ENCODE assay signal across 1 cellular context in the genomic region with DNA sequence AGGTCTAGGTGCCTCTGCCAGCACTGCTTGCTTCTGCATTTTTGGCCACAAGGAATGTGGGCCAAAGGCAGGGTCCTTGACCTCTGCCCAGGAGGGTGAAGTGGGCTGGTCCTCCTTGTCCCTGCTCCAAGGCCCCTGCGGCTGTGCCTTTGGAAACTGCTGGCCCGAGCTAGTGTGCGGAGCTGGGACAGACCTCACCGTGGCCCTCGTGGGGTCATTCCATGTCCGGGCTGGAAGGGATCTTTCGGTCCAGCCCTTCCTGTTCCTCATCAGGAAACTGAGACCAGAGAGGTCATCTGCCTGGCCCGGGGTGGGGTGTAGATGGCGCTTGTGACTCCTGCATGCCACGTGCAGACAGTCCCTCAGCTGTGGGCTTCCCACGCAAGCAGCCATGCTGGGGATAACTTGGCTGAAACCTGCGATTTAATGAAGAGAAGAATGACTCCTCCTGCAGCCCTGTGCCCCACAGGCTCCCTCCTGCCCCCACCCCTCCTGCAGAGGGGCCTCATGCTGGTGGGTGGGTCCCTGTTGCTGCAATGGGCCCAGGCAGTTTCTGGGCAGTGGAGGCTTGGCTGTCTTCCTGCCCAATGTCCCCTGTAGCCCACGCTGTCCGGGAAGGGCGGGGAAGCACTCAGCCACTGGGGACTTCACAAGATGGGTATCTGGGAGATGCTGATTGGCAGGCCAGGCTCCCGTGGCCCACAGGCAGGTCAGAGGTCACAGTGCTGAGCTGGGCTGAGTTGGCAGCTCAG.
TF ChIP-seq lines count a peak whose summit lies in the region.

No MANE protein-coding gene starts in this region.

TF ChIP-seq in SK-N-SH treated with all-trans-retinoic acid at 6 μM for 48 hours, 23 proteins besides CTCF, POLR2A, EP300 and RAD21 (continued from another document):
- TF ChIP-seq, protein P1, sequence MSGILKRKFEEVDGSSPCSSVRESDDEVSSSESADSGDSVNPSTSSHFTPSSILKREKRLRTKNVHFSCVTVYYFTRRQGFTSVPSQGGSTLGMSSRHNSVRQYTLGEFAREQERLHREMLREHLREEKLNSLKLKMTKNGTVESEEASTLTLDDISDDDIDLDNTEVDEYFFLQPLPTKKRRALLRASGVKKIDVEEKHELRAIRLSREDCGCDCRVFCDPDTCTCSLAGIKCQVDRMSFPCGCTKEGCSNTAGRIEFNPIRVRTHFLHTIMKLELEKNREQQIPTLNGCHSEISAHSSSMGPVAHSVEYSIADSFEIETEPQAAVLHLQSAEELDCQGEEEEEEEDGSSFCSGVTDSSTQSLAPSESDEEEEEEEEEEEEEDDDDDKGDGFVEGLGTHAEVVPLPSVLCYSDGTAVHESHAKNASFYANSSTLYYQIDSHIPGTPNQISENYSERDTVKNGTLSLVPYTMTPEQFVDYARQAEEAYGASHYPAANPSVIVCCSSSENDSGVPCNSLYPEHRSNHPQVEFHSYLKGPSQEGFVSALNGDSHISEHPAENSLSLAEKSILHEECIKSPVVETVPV (CRISPR knock-in tag; IDR thresholded peaks at IDR 0.05): no peak
- TF ChIP-seq, protein P2, sequence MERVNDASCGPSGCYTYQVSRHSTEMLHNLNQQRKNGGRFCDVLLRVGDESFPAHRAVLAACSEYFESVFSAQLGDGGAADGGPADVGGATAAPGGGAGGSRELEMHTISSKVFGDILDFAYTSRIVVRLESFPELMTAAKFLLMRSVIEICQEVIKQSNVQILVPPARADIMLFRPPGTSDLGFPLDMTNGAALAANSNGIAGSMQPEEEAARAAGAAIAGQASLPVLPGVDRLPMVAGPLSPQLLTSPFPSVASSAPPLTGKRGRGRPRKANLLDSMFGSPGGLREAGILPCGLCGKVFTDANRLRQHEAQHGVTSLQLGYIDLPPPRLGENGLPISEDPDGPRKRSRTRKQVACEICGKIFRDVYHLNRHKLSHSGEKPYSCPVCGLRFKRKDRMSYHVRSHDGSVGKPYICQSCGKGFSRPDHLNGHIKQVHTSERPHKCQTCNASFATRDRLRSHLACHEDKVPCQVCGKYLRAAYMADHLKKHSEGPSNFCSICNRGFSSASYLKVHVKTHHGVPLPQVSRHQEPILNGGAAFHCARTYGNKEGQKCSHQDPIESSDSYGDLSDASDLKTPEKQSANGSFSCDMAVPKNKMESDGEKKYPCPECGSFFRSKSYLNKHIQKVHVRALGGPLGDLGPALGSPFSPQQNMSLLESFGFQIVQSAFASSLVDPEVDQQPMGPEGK (CRISPR knock-in tag; IDR thresholded peaks at IDR 0.05; ENCODE audit: borderline replicate concordance): no peak
- TF ChIP-seq, protein P3, sequence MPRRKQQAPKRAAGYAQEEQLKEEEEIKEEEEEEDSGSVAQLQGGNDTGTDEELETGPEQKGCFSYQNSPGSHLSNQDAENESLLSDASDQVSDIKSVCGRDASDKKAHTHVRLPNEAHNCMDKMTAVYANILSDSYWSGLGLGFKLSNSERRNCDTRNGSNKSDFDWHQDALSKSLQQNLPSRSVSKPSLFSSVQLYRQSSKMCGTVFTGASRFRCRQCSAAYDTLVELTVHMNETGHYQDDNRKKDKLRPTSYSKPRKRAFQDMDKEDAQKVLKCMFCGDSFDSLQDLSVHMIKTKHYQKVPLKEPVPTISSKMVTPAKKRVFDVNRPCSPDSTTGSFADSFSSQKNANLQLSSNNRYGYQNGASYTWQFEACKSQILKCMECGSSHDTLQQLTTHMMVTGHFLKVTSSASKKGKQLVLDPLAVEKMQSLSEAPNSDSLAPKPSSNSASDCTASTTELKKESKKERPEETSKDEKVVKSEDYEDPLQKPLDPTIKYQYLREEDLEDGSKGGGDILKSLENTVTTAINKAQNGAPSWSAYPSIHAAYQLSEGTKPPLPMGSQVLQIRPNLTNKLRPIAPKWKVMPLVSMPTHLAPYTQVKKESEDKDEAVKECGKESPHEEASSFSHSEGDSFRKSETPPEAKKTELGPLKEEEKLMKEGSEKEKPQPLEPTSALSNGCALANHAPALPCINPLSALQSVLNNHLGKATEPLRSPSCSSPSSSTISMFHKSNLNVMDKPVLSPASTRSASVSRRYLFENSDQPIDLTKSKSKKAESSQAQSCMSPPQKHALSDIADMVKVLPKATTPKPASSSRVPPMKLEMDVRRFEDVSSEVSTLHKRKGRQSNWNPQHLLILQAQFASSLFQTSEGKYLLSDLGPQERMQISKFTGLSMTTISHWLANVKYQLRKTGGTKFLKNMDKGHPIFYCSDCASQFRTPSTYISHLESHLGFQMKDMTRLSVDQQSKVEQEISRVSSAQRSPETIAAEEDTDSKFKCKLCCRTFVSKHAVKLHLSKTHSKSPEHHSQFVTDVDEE (CRISPR knock-in tag; IDR thresholded peaks at IDR 0.05): no peak
- TF ChIP-seq ZFP30 (CRISPR knock-in tag; IDR thresholded peaks at IDR 0.05): no peak
